Comparison of ENCODE assay signal across 9 cellular contexts in the genomic region with DNA sequence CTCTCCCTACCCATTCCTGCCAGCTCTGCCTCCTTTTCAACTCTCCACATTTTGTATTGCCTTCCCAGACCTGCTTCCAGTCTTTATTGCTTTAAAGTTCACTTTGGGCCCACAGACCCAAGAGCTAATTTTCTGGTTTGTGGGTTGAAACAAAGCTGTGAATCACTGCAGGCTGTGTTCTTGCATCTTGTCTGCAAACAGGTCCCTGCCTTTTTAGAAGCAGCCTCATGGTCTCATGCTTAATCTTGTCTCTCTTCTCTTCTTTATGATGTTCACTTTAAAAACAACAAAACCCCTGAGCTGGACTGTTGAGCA. TPM values are rescaled to one million over a fixed set of nuclear protein-coding genes. Genes with fewer than 3 reads are reported as not detected.
DNase-seq lines count a peak whose midpoint lies in the region; ATAC-seq and TF ChIP-seq lines count a peak whose summit lies in the region.
"Had no signal": no experiment of that assay in that cellular context is flagged by ENCODE, and none has a peak within 500 bp of the region (broad histone marks: within the 10 kb centered on the region; RNA-seq: fewer than 3 reads in every experiment).

No MANE protein-coding gene starts in this region.

- peak overlapping the region; percentile 98 for H3K27ac Mint-ChIP-seq in activated CD4-positive, alpha-beta memory T cell treated with anti-CD3 and anti-CD28 coated beads for 36 hours

- intact Hi-C loops in activated CD4-positive, alpha-beta memory T cell treated with anti-CD3 and anti-CD28 coated beads for 36 hours (cut with micrococcal nuclease): loop anchor here (5.0 kb wide), 1 partner anchor 318 kb away; a partner anchor contains a TSS
- intact Hi-C loops in spleen (cut with DNase I; ENCODE audit: low total_unique reads): loop anchor here (5.0 kb wide), 1 partner anchor 37 kb away; no protein-coding TSS in a partner anchor

- no peak overlapping the region for H3K27ac ChIP-seq in HEK293 (ENCODE audit: extremely low read depth, low read depth, low read length)
- peak overlapping the region in 6 of 8 donors; percentile 48 to 100 (median 99) for H3K27ac ChIP-seq in spleen

- H3K27me3 Mint-ChIP-seq in activated CD4-positive, alpha-beta memory T cell treated with anti-CD3 and anti-CD28 coated beads for 36 hours: no peaks in the 10 kb centered on the region

- H3K36me3 ChIP-seq in HEK293 (ENCODE audit: control insufficient read depth in 2 of 2, insufficient read depth in 1 of 2, low read length in 2 of 2) (peaks cover 6 to 38% of the 10 kb centered on the region in 2 experiments; a peak in 2 of 3 replicates), iPS-15b (ENCODE audit: control insufficient read depth, insufficient read depth, low read length) (no peaks in the 10 kb centered on the region), spleen (peaks cover 0 to 58% (median 35%) of the 10 kb centered on the region in 6 donors)

- H3K9me3 ChIP-seq in HEK293 (ENCODE audit: control insufficient read depth, insufficient read depth, low read depth, low read length): no peaks in the 10 kb centered on the region
- no peaks in the 10 kb centered on the region for H3K9me3 ChIP-seq in iPS-15b (ENCODE audit: control insufficient read depth, insufficient read depth, low read length)
- H3K9me3 ChIP-seq in spleen: no peaks in the 10 kb centered on the region

- no peak for DNase-seq in activated CD4-positive, alpha-beta memory T cell treated with anti-CD3 and anti-CD28 coated beads for 36 hours
- DNase-seq in spleen: no peak
- no peak for DNase-seq in COR-L47 (lab: John Stamatoyannopoulos, UW)
- DNase-seq: NCI-H524 treated with DMSO at 0.1 percent for 48 hours had no signal

- H3K4me3 Mint-ChIP-seq in activated CD4-positive, alpha-beta memory T cell treated with anti-CD3 and anti-CD28 coated beads for 36 hours: peak overlapping the region; percentile 92

- ATAC-seq in HG03457 (IDR thresholded peaks at IDR 0.05; ENCODE audit: unreplicated experiment) (no peak), GM18867 (IDR thresholded peaks at IDR 0.05; ENCODE audit: unreplicated experiment) (no peak), GM21825 (IDR thresholded peaks at IDR 0.05; ENCODE audit: unreplicated experiment) (no peak)

- no peaks in the 10 kb centered on the region for H3K9me3 Mint-ChIP-seq in activated CD4-positive, alpha-beta memory T cell treated with anti-CD3 and anti-CD28 coated beads for 36 hours

- POLR2A ChIA-PET in HEK293 (lab: Yijun Ruan, JAX): interaction anchor here (0.6 to 7.8 kb wide), 3 partner anchors 8 to 423 kb away, joined by 3 to 90 read pairs (median 3); no protein-coding TSS in a partner anchor
- POLR2A ChIA-PET in activated CD4-positive, alpha-beta memory T cell treated with anti-CD3 and anti-CD28 coated beads for 36 hours (lab: Charles Lee): interaction anchor here (1.1 to 9.3 kb wide), 6 partner anchors 14 to 40 kb away, joined by 3 to 238 read pairs (median 14); no protein-coding TSS in a partner anchor

- no peak for TF ChIP-seq CTCF in HEK293 (tag by site-specific recombination; IDR thresholded peaks at IDR 0.05)
- no peak for TF ChIP-seq CTCF in spleen (IDR thresholded peaks at IDR 0.05 in 8 of 11, conservative IDR thresholded peaks at IDR 0.05 in 3 of 11)

- TF ChIP-seq POLR2A in spleen (IDR thresholded peaks at IDR 0.05): no peak

- H3K4me1 ChIP-seq in HEK293 (ENCODE audit: control insufficient read depth, insufficient read depth, low read length) (peaks cover 16% of the 10 kb centered on the region; the same call in 1 of the 2 replicates), iPS-15b (ENCODE audit: control insufficient read depth, insufficient read depth, low read length) (peaks cover 24% of the 10 kb centered on the region), spleen (peaks cover 38 to 79% (median 69%) of the 10 kb centered on the region in 6 donors)

- H3K27me3 ChIP-seq in iPS-15b (ENCODE audit: control insufficient read depth, insufficient read depth, low read length): peaks cover 86% of the 10 kb centered on the region
- no peaks in the 10 kb centered on the region for H3K27me3 ChIP-seq in spleen (replicated peaks in 1 of 7)

- peaks cover 64% of the 10 kb centered on the region for H3K36me3 Mint-ChIP-seq in activated CD4-positive, alpha-beta memory T cell treated with anti-CD3 and anti-CD28 coated beads for 36 hours

- CTCF ChIA-PET in HEK293 (lab: Yijun Ruan, JAX): interaction anchor here (0.6 to 7.0 kb wide), 5 partner anchors 12 to 218 kb away, joined by 3 to 75 read pairs (median 4); no protein-coding TSS in a partner anchor
- CTCF ChIA-PET in activated CD4-positive, alpha-beta memory T cell treated with anti-CD3 and anti-CD28 coated beads for 36 hours (lab: Charles Lee): interaction anchor here (0.9 to 9.7 kb wide), 6 partner anchors 8 to 32 kb away, joined by 3 to 138 read pairs (median 42); no protein-coding TSS in a partner anchor

- H3K4me1 Mint-ChIP-seq in activated CD4-positive, alpha-beta memory T cell treated with anti-CD3 and anti-CD28 coated beads for 36 hours (ENCODE audit: low read depth): peaks cover 43% of the 10 kb centered on the region

- H3K4me3 ChIP-seq in HEK293 (ENCODE audit: low read depth, low read length) (0 out of 2 replicates have a peak overlapping the region, but pooled peaks have one; percentile 3), iPS-15b (ENCODE audit: low read depth, low read length) (peak overlapping the region; percentile 9), spleen (peak overlapping the region in 7 of 8 donors; percentile 63 to 99 (median 92))

- H3K9ac ChIP-seq in iPS-15b (ENCODE audit: low read depth, low read length): no peak overlapping the region

TF ChIP-seq in HEK293, 187 proteins besides CTCF, POLR2A, EP300 and RAD21:
- TF ChIP-seq ZNF391 (tag by site-specific recombination; IDR thresholded peaks at IDR 0.05; ENCODE audit: borderline replicate concordance, low read depth) (no peak), ZNF146 (tag by site-specific recombination; IDR thresholded peaks at IDR 0.05) (no peak), ZNF292 (tag by site-specific recombination; IDR thresholded peaks at IDR 0.05; ENCODE audit: borderline replicate concordance, low read depth) (no peak), ZNF548 (tag by site-specific recombination; IDR thresholded peaks at IDR 0.05) (no peak), ZNF521 (tag by site-specific recombination; IDR thresholded peaks at IDR 0.05) (no peak), ZNF302 (tag by site-specific recombination; IDR thresholded peaks at IDR 0.05; ENCODE audit: low read depth) (no peak), ZNF274 (IDR thresholded peaks at IDR 0.05; ENCODE audit: low read length) (no peak), ZNF274 (tag by site-specific recombination; IDR thresholded peaks at IDR 0.05; ENCODE audit: borderline replicate concordance) (no peak), ZNF248 (tag by site-specific recombination; IDR thresholded peaks at IDR 0.05) (no peak), ZFHX2 (tag by site-specific recombination; conservative IDR thresholded peaks at IDR 0.05) (no peak), ZNF501 (tag by site-specific recombination; IDR thresholded peaks at IDR 0.05) (no peak), SP2 (tag by site-specific recombination; IDR thresholded peaks at IDR 0.05) (no peak), ZNF544 (tag by site-specific recombination; IDR thresholded peaks at IDR 0.05) (no peak), ZNF510 (tag by site-specific recombination; IDR thresholded peaks at IDR 0.05; ENCODE audit: insufficient replicate concordance) (no peak), ZNF114 (tag by site-specific recombination; IDR thresholded peaks at IDR 0.05) (no peak), ZNF670 (tag by site-specific recombination; IDR thresholded peaks at IDR 0.05; ENCODE audit: low read depth) (no peak)
- TF ChIP-seq, protein P1, sequence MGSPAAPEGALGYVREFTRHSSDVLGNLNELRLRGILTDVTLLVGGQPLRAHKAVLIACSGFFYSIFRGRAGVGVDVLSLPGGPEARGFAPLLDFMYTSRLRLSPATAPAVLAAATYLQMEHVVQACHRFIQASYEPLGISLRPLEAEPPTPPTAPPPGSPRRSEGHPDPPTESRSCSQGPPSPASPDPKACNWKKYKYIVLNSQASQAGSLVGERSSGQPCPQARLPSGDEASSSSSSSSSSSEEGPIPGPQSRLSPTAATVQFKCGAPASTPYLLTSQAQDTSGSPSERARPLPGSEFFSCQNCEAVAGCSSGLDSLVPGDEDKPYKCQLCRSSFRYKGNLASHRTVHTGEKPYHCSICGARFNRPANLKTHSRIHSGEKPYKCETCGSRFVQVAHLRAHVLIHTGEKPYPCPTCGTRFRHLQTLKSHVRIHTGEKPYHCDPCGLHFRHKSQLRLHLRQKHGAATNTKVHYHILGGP (tag by site-specific recombination; IDR thresholded peaks at IDR 0.05): no peak
- TF ChIP-seq, protein P2, sequence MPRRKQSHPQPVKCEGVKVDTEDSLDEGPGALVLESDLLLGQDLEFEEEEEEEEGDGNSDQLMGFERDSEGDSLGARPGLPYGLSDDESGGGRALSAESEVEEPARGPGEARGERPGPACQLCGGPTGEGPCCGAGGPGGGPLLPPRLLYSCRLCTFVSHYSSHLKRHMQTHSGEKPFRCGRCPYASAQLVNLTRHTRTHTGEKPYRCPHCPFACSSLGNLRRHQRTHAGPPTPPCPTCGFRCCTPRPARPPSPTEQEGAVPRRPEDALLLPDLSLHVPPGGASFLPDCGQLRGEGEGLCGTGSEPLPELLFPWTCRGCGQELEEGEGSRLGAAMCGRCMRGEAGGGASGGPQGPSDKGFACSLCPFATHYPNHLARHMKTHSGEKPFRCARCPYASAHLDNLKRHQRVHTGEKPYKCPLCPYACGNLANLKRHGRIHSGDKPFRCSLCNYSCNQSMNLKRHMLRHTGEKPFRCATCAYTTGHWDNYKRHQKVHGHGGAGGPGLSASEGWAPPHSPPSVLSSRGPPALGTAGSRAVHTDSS (tag by site-specific recombination; IDR thresholded peaks at IDR 0.05): no peak

RNA-seq across cellular contexts. Expression of a gene that starts 3.8 kb away (rescaled TPM):
- 100 to 1,000 TPM; 150 TPM for total RNA-seq in activated CD4-positive, alpha-beta memory T cell treated with anti-CD3 and anti-CD28 coated beads for 36 hours
- 100 to 1,000 TPM; 104 to 186 (median 153) TPM for total RNA-seq in spleen
- 10 to 100 TPM; 55.5 to 93.1 (median 69.3) TPM for polyA plus RNA-seq in spleen

RNA-seq across cellular contexts. Expression of a gene that starts 41.9 kb away (rescaled TPM):
- 1 to 10 TPM in 1 of 2 experiments, under 1 TPM in 1; 0.95 to 1.9 TPM for total RNA-seq in activated CD4-positive, alpha-beta memory T cell treated with anti-CD3 and anti-CD28 coated beads for 36 hours
- 10 to 100 TPM; 11.6 to 30.0 (median 21.1) TPM for total RNA-seq in spleen
- polyA plus RNA-seq in spleen: 1 to 10 TPM; 4.5 to 8.4 (median 4.9) TPM

Comparison
In these comparisons a context has a peak if more than half of its experiments do, and no peak if none do; other contexts are left out.
1. H3K4me3 ChIP-seq: peak in every context shown above with its lines; median percentile 92 in spleen; 9 in iPS-15b; 3 in HEK293.
2. RNA of a gene that starts 41.9 kb away (total RNA-seq): 11.6 to 30.0 TPM in spleen; 0.95 to 1.9 TPM in activated CD4-positive, alpha-beta memory T cell treated with anti-CD3 and anti-CD28 coated beads for 36 hours; every median in the first group is over 4 times any median in the second.